ENCODE assay signal across 18 cellular contexts in genomic region chr2:85400023-85400422, GRCh38. TPM values are rescaled to one million over a fixed set of nuclear protein-coding genes. Genes with fewer than 3 reads are reported as not detected.
A peak's percentile ranks its signal among the peaks of the same experiment; 100 is the strongest.
DNase-seq lines count a peak whose midpoint lies in the region; ATAC-seq and TF ChIP-seq lines count a peak whose summit lies in the region.
"Had no signal": no experiment of that assay in that cellular context is flagged by ENCODE, and none has a peak within 500 bp of the region (broad histone marks: within the 10 kb centered on the region; RNA-seq: fewer than 3 reads in every experiment).

No MANE protein-coding gene starts in this region.

- TF ChIP-seq CTCF in GM13977 (IDR thresholded peaks at IDR 0.05; ENCODE audit: extremely low read depth, insufficient read depth, missing control alignments) = no peak
- TF ChIP-seq CTCF in type B pancreatic cell (conservative IDR thresholded peaks at IDR 0.05) = no peak
- TF ChIP-seq CTCF in heart left ventricle (IDR thresholded peaks at IDR 0.05) = no peak

- H3K9me3 ChIP-seq in heart left ventricle = peaks cover 0 to 18% (median 8%) of the 10 kb centered on the region in 12 donors

- WGBS in heart left ventricle, 4 donors = 88 to 94% (median 91%) methylated on average over 8 of the region's 8 CpGs

- peaks cover 92% of the 10 kb centered on the region for H3K36me3 Mint-ChIP-seq in dendritic cell treated with granulocyte-macrophage colony-stimulating factor and Interleukin-4, amounts not matched to agents 40 ng/mL and 50 ng/mL, for 4 days (ENCODE audit: low read depth)
- H3K36me3 Mint-ChIP-seq in type B pancreatic cell = peaks cover 6% of the 10 kb centered on the region
- H3K36me3 Mint-ChIP-seq in activated CD8-positive, alpha-beta memory T cell treated with anti-CD3 and anti-CD28 coated beads, Interleukin-2, amount 10 ng/mL, durations not matched to agents 7 days and 5 days = peaks cover 35% of the 10 kb centered on the region

- no peaks in the 10 kb centered on the region for H3K9me3 Mint-ChIP-seq in dendritic cell treated with granulocyte-macrophage colony-stimulating factor and Interleukin-4, amounts not matched to agents 40 ng/mL and 50 ng/mL, for 4 days
- peaks cover 2% of the 10 kb centered on the region for H3K9me3 Mint-ChIP-seq in type B pancreatic cell
- peaks cover 11% of the 10 kb centered on the region for H3K9me3 Mint-ChIP-seq in activated CD8-positive, alpha-beta memory T cell treated with anti-CD3 and anti-CD28 coated beads, Interleukin-2, amount 10 ng/mL, durations not matched to agents 7 days and 5 days (ENCODE audit: low read depth)

- no peak for ATAC-seq in activated CD4-positive, CD25-positive, alpha-beta regulatory T cell treated with anti-CD3 and anti-CD28 coated beads, Interleukin-2, amount 50 U/mL, for 24 hours
- no peak for ATAC-seq in heart left ventricle
- ATAC-seq in activated CD8-positive, alpha-beta memory T cell treated with anti-CD3 and anti-CD28 coated beads, Interleukin-2, amount 10 ng/mL, durations not matched to agents 7 days and 5 days = no peak

- TF ChIP-seq POLR2A in heart left ventricle (IDR thresholded peaks at IDR 0.05) = no peak

- H3K27ac ChIP-seq in heart left ventricle = no peak overlapping the region
- H3K27ac ChIP-seq: SJCRH30 had no signal

- peaks cover 0 to 8% (median 0%) of the 10 kb centered on the region in 12 donors for H3K4me1 ChIP-seq in heart left ventricle
- H3K4me1 ChIP-seq: SJCRH30 had no signal

- no peak overlapping the region for H3K4me3 Mint-ChIP-seq in dendritic cell treated with granulocyte-macrophage colony-stimulating factor and Interleukin-4, amounts not matched to agents 40 ng/mL and 50 ng/mL, for 4 days
- H3K4me3 Mint-ChIP-seq in type B pancreatic cell = no peak overlapping the region
- H3K4me3 Mint-ChIP-seq in activated CD8-positive, alpha-beta memory T cell treated with anti-CD3 and anti-CD28 coated beads, Interleukin-2, amount 10 ng/mL, durations not matched to agents 7 days and 5 days = no peak overlapping the region

- no peaks in the 10 kb centered on the region for H3K27me3 ChIP-seq in heart left ventricle
- H3K27me3 ChIP-seq: BLaER1 treated with 17β-estradiol and CSF1 and Interleukin-3, amounts not matched to agents 10 nM and 100 nM; SJCRH30 had no signal

- no peak overlapping the region for H3K4me3 ChIP-seq in heart left ventricle
- H3K4me3 ChIP-seq: BLaER1 treated with 17β-estradiol and CSF1 and Interleukin-3, amounts not matched to agents 10 nM and 100 nM; SJCRH30 had no signal

- peak overlapping the region; percentile 18 for H3K27ac Mint-ChIP-seq in dendritic cell treated with granulocyte-macrophage colony-stimulating factor and Interleukin-4, amounts not matched to agents 40 ng/mL and 50 ng/mL, for 4 days
- peak overlapping the region; percentile 39 for H3K27ac Mint-ChIP-seq in type B pancreatic cell
- no peak overlapping the region for H3K27ac Mint-ChIP-seq in activated CD8-positive, alpha-beta memory T cell treated with anti-CD3 and anti-CD28 coated beads, Interleukin-2, amount 10 ng/mL, durations not matched to agents 7 days and 5 days

- peaks cover 23% of the 10 kb centered on the region for H3K4me1 Mint-ChIP-seq in dendritic cell treated with granulocyte-macrophage colony-stimulating factor and Interleukin-4, amounts not matched to agents 40 ng/mL and 50 ng/mL, for 4 days (ENCODE audit: low read depth)
- H3K4me1 Mint-ChIP-seq in type B pancreatic cell (ENCODE audit: unreplicated experiment) = peaks cover 13% of the 10 kb centered on the region
- H3K4me1 Mint-ChIP-seq in activated CD8-positive, alpha-beta memory T cell treated with anti-CD3 and anti-CD28 coated beads, Interleukin-2, amount 10 ng/mL, durations not matched to agents 7 days and 5 days = peaks cover 15% of the 10 kb centered on the region

- CTCF ChIA-PET in activated CD8-positive, alpha-beta memory T cell treated with anti-CD3 and anti-CD28 coated beads, Interleukin-2, amount 10 ng/mL, durations not matched to agents 7 days and 5 days (lab: Charles Lee) = interaction anchor here (0.6 kb wide), 1 partner anchor 13 kb away, joined by 3 read pairs; no protein-coding TSS in a partner anchor

- intact Hi-C loops in dendritic cell treated with granulocyte-macrophage colony-stimulating factor and Interleukin-4, amounts not matched to agents 40 ng/mL and 50 ng/mL, for 4 days (cut with micrococcal nuclease) = no loop called here
- intact Hi-C loops in heart left ventricle (cut with DNase I) = no loop called here

- no peaks in the 10 kb centered on the region for H3K27me3 Mint-ChIP-seq in dendritic cell treated with granulocyte-macrophage colony-stimulating factor and Interleukin-4, amounts not matched to agents 40 ng/mL and 50 ng/mL, for 4 days
- no peaks in the 10 kb centered on the region for H3K27me3 Mint-ChIP-seq in type B pancreatic cell
- no peaks in the 10 kb centered on the region for H3K27me3 Mint-ChIP-seq in activated CD8-positive, alpha-beta memory T cell treated with anti-CD3 and anti-CD28 coated beads, Interleukin-2, amount 10 ng/mL, durations not matched to agents 7 days and 5 days

- peaks cover 0 to 39% (median 0%) of the 10 kb centered on the region in 9 donors for H3K36me3 ChIP-seq in heart left ventricle
- H3K36me3 ChIP-seq: SJCRH30 had no signal

- in situ Hi-C loops in GM13977 (cut with MboI; ENCODE audit: low pct_unique_long_range_greater_than_20kb, low sequenced_read_pairs, unreplicated experiment) = no loop called here

- peak; percentile 22 for DNase-seq in activated CD4-positive, CD25-positive, alpha-beta regulatory T cell treated with anti-CD3 and anti-CD28 coated beads, Interleukin-2, amount 50 U/mL, for 72 hours
- DNase-seq in GM13977 (ENCODE audit: low spot score) (peak; percentile 2), type B pancreatic cell (ENCODE audit: extremely low spot score, unreplicated experiment) (no peak), NCI-H69 (lab: John Stamatoyannopoulos, UW) (no peak), heart left ventricle (no peak)
- DNase-seq in activated CD8-positive, alpha-beta memory T cell treated with anti-CD3 and anti-CD28 coated beads, Interleukin-2, amount 10 ng/mL, durations not matched to agents 7 days and 5 days = no peak
- DNase-seq: EL; GOT3; KBM-7; NCI-H146; NCI-H226; NCI-H526; NK-92 treated with Interleukin-12 subunit alpha and Interleukin-12 subunit beta, amount 100 ng/mL, for 24 hours; SJCRH30 had no signal

RNA-seq across cellular contexts. Expression of gene CAPG, which starts 10.1 kb away (rescaled TPM):
- total RNA-seq in type B pancreatic cell (ENCODE audit: low replicate concordance) (61.1 and 195 TPM in 2 replicates), heart left ventricle (10 to 100 TPM in 3 of 9 donors, 1 to 10 TPM in 6; 2.8 to 91.6 (median 4.5) TPM)
- 10 to 100 TPM in 1 of 2 donors, 1 to 10 TPM in 1; 2.9 to 15.6 TPM for polyA plus RNA-seq in heart left ventricle
- 100 to 1,000 TPM; 204 to 211 TPM for total RNA-seq in activated CD8-positive, alpha-beta memory T cell treated with anti-CD3 and anti-CD28 coated beads, Interleukin-2, amount 10 ng/mL, durations not matched to agents 7 days and 5 days

RNA-seq across cellular contexts. Expression of gene SH2D6, which starts 18.5 kb away (rescaled TPM):
- 0.97 TPM in 1 of 2 replicates, not detected in the other for total RNA-seq in type B pancreatic cell (ENCODE audit: low replicate concordance)
- total RNA-seq in heart left ventricle = not detected
- polyA plus RNA-seq in heart left ventricle = not detected
- total RNA-seq in activated CD8-positive, alpha-beta memory T cell treated with anti-CD3 and anti-CD28 coated beads, Interleukin-2, amount 10 ng/mL, durations not matched to agents 7 days and 5 days = under 1 TPM; 0.52 to 0.82 TPM
- total RNA-seq: RPMI7951 had no signal

RNA-seq across cellular contexts. Expression of gene ELMOD3, which starts 45.5 kb away (rescaled TPM):
- total RNA-seq in type B pancreatic cell (ENCODE audit: low replicate concordance) = 14.6 and 22.2 TPM in 2 replicates
- 10 to 100 TPM in 4 of 9 donors, 1 to 10 TPM in 5; 6.0 to 18.0 (median 9.5) TPM for total RNA-seq in heart left ventricle
- 10 to 100 TPM; 10.2 to 12.5 TPM for polyA plus RNA-seq in heart left ventricle
- total RNA-seq in activated CD8-positive, alpha-beta memory T cell treated with anti-CD3 and anti-CD28 coated beads, Interleukin-2, amount 10 ng/mL, durations not matched to agents 7 days and 5 days = 10 to 100 TPM; 21.7 to 27.7 TPM

RNA-seq across cellular contexts. Expression of gene RETSAT, which starts 45.7 kb away (rescaled TPM):
- 31.3 and 39.8 TPM in 2 replicates for total RNA-seq in type B pancreatic cell (ENCODE audit: low replicate concordance)
- total RNA-seq in heart left ventricle = 10 to 100 TPM; 27.5 to 74.9 (median 50.9) TPM
- 10 to 100 TPM; 22.5 to 36.3 TPM for polyA plus RNA-seq in heart left ventricle
- total RNA-seq in activated CD8-positive, alpha-beta memory T cell treated with anti-CD3 and anti-CD28 coated beads, Interleukin-2, amount 10 ng/mL, durations not matched to agents 7 days and 5 days = 10 to 100 TPM; 28.2 to 35.5 TPM

Comparison
In these comparisons a context has a peak if more than half of its experiments do, and no peak if none do; other contexts are left out.
1. DNase-seq: peak in activated CD4-positive, CD25-positive, alpha-beta regulatory T cell treated with anti-CD3 and anti-CD28 coated beads, Interleukin-2, amount 50 U/mL, for 72 hours (single experiment) and GM13977 (single experiment); none in type B pancreatic cell (single experiment), NCI-H69 (single experiment), heart left ventricle (0 of 5) and activated CD8-positive, alpha-beta memory T cell treated with anti-CD3 and anti-CD28 coated beads, Interleukin-2, amount 10 ng/mL, durations not matched to agents 7 days and 5 days (single experiment).